ENCODE assay signal across 8 cellular contexts in genomic region chr1:205749094-205749825, GRCh38. TPM values are rescaled to one million over a fixed set of nuclear protein-coding genes. Genes with fewer than 3 reads are reported as not detected.
A peak's percentile ranks its signal among the peaks of the same experiment; 100 is the strongest.
DNase-seq lines count a peak whose midpoint lies in the region; ATAC-seq and TF ChIP-seq lines count a peak whose summit lies in the region.

No MANE protein-coding gene starts in this region.

- H4K20me1 ChIP-seq in PC-9 (ENCODE audit: insufficient read depth), result peaks cover 47% of the 10 kb centered on the region

- peaks cover 55% of the 10 kb centered on the region for H3K79me2 ChIP-seq in PC-9 (ENCODE audit: low read depth)

- H3K9me3 ChIP-seq in PC-9 (ENCODE audit: insufficient read depth, low read depth) (no peaks in the 10 kb centered on the region), esophagus (ENCODE audit: control insufficient read depth in 2 of 2, insufficient read depth in 1 of 2, low read depth in 1 of 2, low read length in 1 of 2) (no peaks in the 10 kb centered on the region), mucosa of stomach (ENCODE audit: control insufficient read depth, low read length) (no peaks in the 10 kb centered on the region)

- no TSS peak for BruUV-seq in PC-9 (replicated peaks; lab: Mats Ljungman, UMichigan)

- H3K4me3 ChIP-seq in PC-9, result peak overlapping the region; percentile 85
- peak overlapping the region; percentile 77 to 94 for H3K4me3 ChIP-seq in esophagus (ENCODE audit: low read depth in 1 of 2, low read length in 2 of 2)
- H3K4me3 ChIP-seq in mucosa of stomach (ENCODE audit: low read length), result peak overlapping the region; percentile 66

- no peaks in the 10 kb centered on the region for H3K9me2 ChIP-seq in PC-9 (ENCODE audit: insufficient read depth)

- TF ChIP-seq CTCF in PC-9 (conservative IDR thresholded peaks at IDR 0.05), result no peak

- peaks cover 28% of the 10 kb centered on the region; the same call in 1 of the 2 replicates for H3F3A ChIP-seq in PC-9 (ENCODE audit: insufficient read depth, low read depth)

- H3K27me3 Mint-ChIP-seq in activated T-cell treated with anti-CD3 and anti-CD28 coated beads, Interleukin-2, amount 50 U/mL, for 24 hours, result no peaks in the 10 kb centered on the region

- CTCF ChIA-PET in PC-9 (lab: Charles Lee), result interaction anchor here (0.6 kb wide), 1 partner anchor 839 kb away, joined by 3 read pairs; no protein-coding TSS in a partner anchor

- peaks cover 50% of the 10 kb centered on the region for H3K36me3 Mint-ChIP-seq in activated T-cell treated with anti-CD3 and anti-CD28 coated beads, Interleukin-2, amount 50 U/mL, for 24 hours (ENCODE audit: low read depth)

- H3K4me1 ChIP-seq in PC-9 (replicated peaks; ENCODE audit: insufficient read depth), result peaks cover 27% of the 10 kb centered on the region
- no peaks in the 10 kb centered on the region for H3K4me1 ChIP-seq in esophagus (ENCODE audit: control insufficient read depth in 2 of 2, insufficient read depth in 2 of 2, low read length in 1 of 2)
- peaks cover 11% of the 10 kb centered on the region for H3K4me1 ChIP-seq in mucosa of stomach (ENCODE audit: control insufficient read depth, insufficient read depth, low read length)

- H3K27me3 ChIP-seq in PC-9 (ENCODE audit: insufficient read depth, low read depth) (no peaks in the 10 kb centered on the region), esophagus (ENCODE audit: control insufficient read depth in 1 of 2, insufficient read depth in 2 of 2, low read length in 2 of 2) (no peaks in the 10 kb centered on the region), mucosa of stomach (ENCODE audit: control insufficient read depth, insufficient read depth, low read length) (no peaks in the 10 kb centered on the region)

- H2AFZ ChIP-seq in PC-9, result peak overlapping the region; percentile 58

- peak; percentile 82 for ATAC-seq in GM21737 (IDR thresholded peaks at IDR 0.05; ENCODE audit: unreplicated experiment)

- H3K36me3 ChIP-seq in PC-9 (ENCODE audit: low read depth) (peaks cover 23% of the 10 kb centered on the region), esophagus (ENCODE audit: control insufficient read depth in 2 of 2, insufficient read depth in 2 of 2, low read length in 1 of 2) (no peaks in the 10 kb centered on the region), mucosa of stomach (ENCODE audit: control insufficient read depth, insufficient read depth, low read length) (no peaks in the 10 kb centered on the region)

- intact Hi-C loops in PC-9 (cut with micrococcal nuclease; ENCODE audit: unreplicated experiment), result loop anchor here (2.0 kb wide), 1 partner anchor 64 kb away; the partner anchor contains the start of gene SLC41A1

- peak overlapping the region; percentile 89 for H3K4me2 ChIP-seq in PC-9

- H3K27ac ChIP-seq in PC-9 (peak overlapping the region; percentile 74), esophagus (ENCODE audit: low read depth in 2 of 2, low read length in 1 of 2) (peak overlapping the region; percentile 99)

- H3K9me3 Mint-ChIP-seq in activated T-cell treated with anti-CD3 and anti-CD28 coated beads, Interleukin-2, amount 50 U/mL, for 24 hours, result no peaks in the 10 kb centered on the region

- DNase-seq in DMS53 treated with DMSO at 0.1 percent for 48 hours (lab: John Stamatoyannopoulos, UW; ENCODE audit: unreplicated experiment), result peak; percentile 89
- DNase-seq in KG1 (lab: John Stamatoyannopoulos, UW), result peak; percentile 82
- DNase-seq in PC-9, result peak; percentile 86 to 99
- peak; percentile 98 for DNase-seq in activated T-cell treated with anti-CD3 and anti-CD28 coated beads, Interleukin-2, amount 50 U/mL, for 24 hours
- DNase-seq in stimulated activated CD8-positive, alpha-beta memory T cell treated with anti-CD3 and anti-CD28 coated beads, Interleukin-4, amount 100 ng/mL, for 4 hours (ENCODE audit: low read depth in 2 of 2, low spot score in 1 of 2), result peak; percentile 89 to 95

- peak overlapping the region; percentile 99 for H3K27ac Mint-ChIP-seq in activated T-cell treated with anti-CD3 and anti-CD28 coated beads, Interleukin-2, amount 50 U/mL, for 24 hours

- POLR2A ChIA-PET in PC-9 (lab: Charles Lee; ENCODE audit: unreplicated experiment), result interaction anchor here (0.6 to 0.8 kb wide), 3 partner anchors 17 to 308 kb away, joined by 3 to 14 read pairs (median 8); no protein-coding TSS in a partner anchor

- 1% methylated on average over 45 to 64 of the region's 64 CpGs for WGBS in esophagus, 2 donors

- H3K4me3 Mint-ChIP-seq in activated T-cell treated with anti-CD3 and anti-CD28 coated beads, Interleukin-2, amount 50 U/mL, for 24 hours, result peak overlapping the region; percentile 90

- H3K4me1 Mint-ChIP-seq in activated T-cell treated with anti-CD3 and anti-CD28 coated beads, Interleukin-2, amount 50 U/mL, for 24 hours (ENCODE audit: low read depth), result peaks cover 46% of the 10 kb centered on the region

- peak overlapping the region; percentile 85 for H3K9ac ChIP-seq in mucosa of stomach (ENCODE audit: low read length)

RNA-seq across cellular contexts. Expression of gene NUCKS1, which starts 0.7 kb away (rescaled TPM):
- total RNA-seq in PC-9 (2021), result 273 and 319 TPM in 2 replicates
- 10 to 100 TPM; 25.1 to 26.5 TPM for polyA plus RNA-seq in esophagus

RNA-seq across cellular contexts. Expression of gene RAB29, which starts 26.0 kb away (rescaled TPM):
- total RNA-seq in PC-9 (2021), result 10.4 and 11.1 TPM in 2 replicates
- 1 to 10 TPM; 3.3 to 5.0 TPM for polyA plus RNA-seq in esophagus

Comparison
In these comparisons a context has a peak if more than half of its experiments do, and no peak if none do; other contexts are left out.
1. Peak in every context shown above with its lines: DNase-seq, ATAC-seq, H3K4me3 ChIP-seq and H3K27ac ChIP-seq.